Comparison of ENCODE assay signal across 8 cellular contexts in the genomic region with DNA sequence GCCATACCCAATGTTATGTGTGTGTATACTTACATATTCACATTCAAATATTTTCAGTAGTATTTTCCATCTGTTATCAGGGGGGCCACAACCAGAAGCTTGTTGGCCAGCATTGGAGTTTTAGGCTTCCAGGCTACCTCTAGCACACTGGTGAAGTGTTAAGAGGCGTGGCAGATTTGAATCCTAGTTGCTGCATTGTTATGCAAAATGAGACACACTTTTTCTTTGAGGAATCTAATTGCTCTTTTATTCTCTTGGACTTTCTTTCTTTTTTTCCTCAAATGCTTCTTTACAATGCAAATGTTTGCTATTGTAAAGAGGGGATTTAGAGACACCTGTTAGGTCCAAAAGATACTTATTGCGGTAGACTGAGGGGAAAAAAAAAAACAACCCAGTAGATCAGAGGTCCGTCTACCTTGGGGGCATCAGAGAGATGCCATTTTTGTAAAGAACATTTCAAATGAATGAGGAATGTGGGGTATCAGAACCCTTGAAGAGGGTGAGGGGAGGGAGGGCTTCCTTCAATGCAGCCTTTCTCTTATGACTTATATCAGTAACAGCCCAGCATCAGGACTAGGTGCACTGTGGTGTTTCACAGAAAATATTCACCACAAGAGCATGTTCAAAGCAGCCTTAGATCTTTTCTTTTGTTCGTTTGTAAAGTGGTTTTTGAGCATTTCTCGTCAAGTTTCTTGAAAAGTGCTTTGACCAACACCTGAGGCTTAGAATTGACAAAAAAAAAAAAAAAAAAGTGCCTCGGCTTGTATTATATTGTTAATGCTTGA. TPM values are rescaled to one million over a fixed set of nuclear protein-coding genes. Genes with fewer than 3 reads are reported as not detected.
A peak's percentile ranks its signal among the peaks of the same experiment; 100 is the strongest.
DNase-seq lines count a peak whose midpoint lies in the region; ATAC-seq and TF ChIP-seq lines count a peak whose summit lies in the region.

No MANE protein-coding gene starts in this region.

- CTCF ChIA-PET in CD4-positive, alpha-beta memory T cell (lab: Charles Lee; ENCODE audit: partially characterized antibody) = no interaction called here

- H3K9me3 ChIP-seq in CD4-positive, alpha-beta memory T cell (ENCODE audit: control insufficient read depth in 1 of 2, low read length in 2 of 2) = no peaks in the 10 kb centered on the region
- H3K9me3 ChIP-seq in OCI-LY3 (ENCODE audit: insufficient read depth, low read length) (no peaks in the 10 kb centered on the region), neuron (ENCODE audit: low read length) (no peaks in the 10 kb centered on the region)

- H3K27me3 ChIP-seq in CD4-positive, alpha-beta memory T cell (ENCODE audit: insufficient read depth, low read length) = no peaks in the 10 kb centered on the region
- H3K27me3 ChIP-seq in OCI-LY3 (ENCODE audit: low read depth, low read length) (no peaks in the 10 kb centered on the region), neuron (ENCODE audit: insufficient read depth, low read length) (peaks cover 44% of the 10 kb centered on the region)

- peaks cover 64% of the 10 kb centered on the region for H3K4me1 ChIP-seq in CD4-positive, alpha-beta memory T cell (ENCODE audit: insufficient read depth, low read length)
- H3K4me1 ChIP-seq in OCI-LY3 (ENCODE audit: low read length) (peaks cover 52% of the 10 kb centered on the region), neuron (ENCODE audit: insufficient read depth, low read length) (peaks cover 30% of the 10 kb centered on the region)

- peak overlapping the region; percentile 87 for H3K4me2 ChIP-seq in OCI-LY3 (ENCODE audit: low read length)

- H3K27me3 Mint-ChIP-seq in CD4-positive, alpha-beta memory T cell = peaks cover 0 to 3% of the 10 kb centered on the region in 2 donors
- no peaks in the 10 kb centered on the region for H3K27me3 Mint-ChIP-seq in dendritic cell treated with granulocyte-macrophage colony-stimulating factor and Interleukin-4, amounts not matched to agents 40 ng/mL and 50 ng/mL, for 4 days

- peak overlapping the region; percentile 90 for H3K9ac ChIP-seq in OCI-LY3 (ENCODE audit: low read length)

- POLR2A ChIA-PET in CD4-positive, alpha-beta memory T cell (lab: Charles Lee; ENCODE audit: partially characterized antibody) = interaction anchor here (2.7 to 7.3 kb wide), 3 partner anchors 8 to 36 kb away, joined by 8 to 174 read pairs (median 88); no protein-coding TSS in a partner anchor

- H3K4me1 Mint-ChIP-seq in CD4-positive, alpha-beta memory T cell = peaks cover 45 to 80% (median 55%) of the 10 kb centered on the region in 4 donors
- H3K4me1 Mint-ChIP-seq in dendritic cell treated with granulocyte-macrophage colony-stimulating factor and Interleukin-4, amounts not matched to agents 40 ng/mL and 50 ng/mL, for 4 days (ENCODE audit: low read depth) = peaks cover 33% of the 10 kb centered on the region

- intact Hi-C loops in CD4-positive, alpha-beta memory T cell (cut with micrococcal nuclease) = loop anchor here (1.0 to 5.0 kb wide), 3 partner anchors 7 to 1508 kb away; a partner anchor contains a TSS
- intact Hi-C loops in dendritic cell treated with granulocyte-macrophage colony-stimulating factor and Interleukin-4, amounts not matched to agents 40 ng/mL and 50 ng/mL, for 4 days (cut with micrococcal nuclease) = loop anchor here (5.0 kb wide), 2 partner anchors 138 to 823 kb away; a partner anchor contains a TSS

- H3K36me3 Mint-ChIP-seq in CD4-positive, alpha-beta memory T cell = peaks cover 0 to 29% of the 10 kb centered on the region in 2 donors
- peaks cover 43% of the 10 kb centered on the region for H3K36me3 Mint-ChIP-seq in dendritic cell treated with granulocyte-macrophage colony-stimulating factor and Interleukin-4, amounts not matched to agents 40 ng/mL and 50 ng/mL, for 4 days (ENCODE audit: low read depth)

- peaks cover 0 to 8% (median 0%) of the 10 kb centered on the region in 8 donors for H3K9me3 Mint-ChIP-seq in CD4-positive, alpha-beta memory T cell
- H3K9me3 Mint-ChIP-seq in dendritic cell treated with granulocyte-macrophage colony-stimulating factor and Interleukin-4, amounts not matched to agents 40 ng/mL and 50 ng/mL, for 4 days = no peaks in the 10 kb centered on the region

- peaks cover 88% of the 10 kb centered on the region for H3K79me2 ChIP-seq in OCI-LY3 (ENCODE audit: low read length)

- ATAC-seq in HG02885 (IDR thresholded peaks at IDR 0.05; ENCODE audit: poor library complexity, unreplicated experiment) = no peak
- ATAC-seq in HG03108 (IDR thresholded peaks at IDR 0.05; ENCODE audit: unreplicated experiment) = no peak

- no peak overlapping the region for H2AFZ ChIP-seq in OCI-LY3 (ENCODE audit: low read depth, low read length)
- no peak overlapping the region for H2AFZ ChIP-seq in neuron (ENCODE audit: low read depth, low read length)

- H3K27ac Mint-ChIP-seq in CD4-positive, alpha-beta memory T cell = peak overlapping the region; percentile 96 to 100 (median 100)
- H3K27ac Mint-ChIP-seq in dendritic cell treated with granulocyte-macrophage colony-stimulating factor and Interleukin-4, amounts not matched to agents 40 ng/mL and 50 ng/mL, for 4 days = peak overlapping the region; percentile 96

- peak overlapping the region; percentile 95 to 100 (median 99) for H3K4me3 Mint-ChIP-seq in CD4-positive, alpha-beta memory T cell
- H3K4me3 Mint-ChIP-seq in dendritic cell treated with granulocyte-macrophage colony-stimulating factor and Interleukin-4, amounts not matched to agents 40 ng/mL and 50 ng/mL, for 4 days = peak overlapping the region; percentile 94

- H3K4me3 ChIP-seq in CD4-positive, alpha-beta memory T cell (ENCODE audit: low read length in 2 of 2) = peak overlapping the region; percentile 84 to 98
- H3K4me3 ChIP-seq in OCI-LY3 (ENCODE audit: low read length) (peak overlapping the region; percentile 86), neuron (ENCODE audit: low read length) (peak overlapping the region; percentile 58)

- no peaks in the 10 kb centered on the region for H3K36me3 ChIP-seq in CD4-positive, alpha-beta memory T cell (ENCODE audit: insufficient read depth, low read length)
- H3K36me3 ChIP-seq in OCI-LY3 (replicated peaks; ENCODE audit: low read depth, low read length) (peaks cover 22% of the 10 kb centered on the region), neuron (ENCODE audit: insufficient read depth, low read length) (no peaks in the 10 kb centered on the region)

- peak; percentile 45 to 69 (median 64) for DNase-seq in CD4-positive, alpha-beta memory T cell
- DNase-seq in SIG-M5 (lab: John Stamatoyannopoulos, UW) = no peak
- no peak for DNase-seq in cerebellar nuclear complex (lab: John Stamatoyannopoulos, UW)

- peaks cover 64% of the 10 kb centered on the region for H4K20me1 ChIP-seq in OCI-LY3 (ENCODE audit: insufficient read depth, low read length)

- H3K27ac ChIP-seq in CD4-positive, alpha-beta memory T cell (ENCODE audit: low read depth, low read length) = peak overlapping the region; percentile 92
- H3K27ac ChIP-seq in OCI-LY3 (ENCODE audit: low read length) = no peak overlapping the region

- no peak for TF ChIP-seq CTCF in OCI-LY3 (IDR thresholded peaks at IDR 0.05; ENCODE audit: low read depth, low read length)

RNA-seq across cellular contexts. Expression of a gene that starts 3.8 kb away (rescaled TPM):
- total RNA-seq in CD4-positive, alpha-beta memory T cell = 100 to 1,000 TPM; 227 to 245 TPM
- polyA plus RNA-seq in CD4-positive, alpha-beta memory T cell = 10 to 100 TPM; 18.5 to 57.4 TPM

Comparison
In these comparisons a context has a peak if more than half of its experiments do, and no peak if none do; other contexts are left out.
1. DNase-seq: peak in CD4-positive, alpha-beta memory T cell (5 of 5); none in SIG-M5 (single experiment) and cerebellar nuclear complex (0 of 2).
2. Peak in every context shown above with its lines, with median percentiles within 50 percentile points of each other: H3K4me3 ChIP-seq.